In genomic region chr12:49161092-49161795, GRCh38 we compare ENCODE assay signal across 23 cellular contexts. TPM values are rescaled to one million over a fixed set of nuclear protein-coding genes. Genes with fewer than 3 reads are reported as not detected.
DNase-seq lines count a peak whose midpoint lies in the region; ATAC-seq, FAIRE-seq and TF ChIP-seq lines count a peak whose summit lies in the region.
"Had no signal": no experiment of that assay in that cellular context is flagged by ENCODE, and none has a peak within 500 bp of the region (broad histone marks: within the 10 kb centered on the region; RNA-seq: fewer than 3 reads in every experiment).

No MANE protein-coding gene starts in this region.

- peaks cover 20 to 26% (median 24%) of the 10 kb centered on the region in 3 donors for H3K4me1 Mint-ChIP-seq in IgD-negative memory B cell
- H3K4me1 Mint-ChIP-seq in H9 = peaks cover 1 to 6% of the 10 kb centered on the region in 2 experiments; a peak in 3 of 4 replicates

- FAIRE-seq in K562 (lab: Jason Lieb, UNC) = no peak
- FAIRE-seq: RCC 7860, TTC549 had no signal

- H3K36me3 ChIP-seq in OCI-LY1 (ENCODE audit: insufficient read depth, low read length) = no peaks in the 10 kb centered on the region
- no peaks in the 10 kb centered on the region for H3K36me3 ChIP-seq in K562 (ENCODE audit: control insufficient read depth, insufficient read depth, low read length)
- H3K36me3 ChIP-seq: gastrocnemius medialis, uterus had no signal

- no peaks in the 10 kb centered on the region for H3K9me2 ChIP-seq in OCI-LY1 (ENCODE audit: low read depth, low read length)

- no peak overlapping the region for H3K18ac ChIP-seq in H9 (ENCODE audit: insufficient read length, low read depth, low read length)

- no peak overlapping the region for H3K4ac ChIP-seq in H9 (ENCODE audit: low read depth, low read length)

- no peak overlapping the region for H4K8ac ChIP-seq in H9 (replicated peaks; ENCODE audit: insufficient read length, low read depth, low read length)

- peak overlapping the region; percentile 72 to 77 (median 76) for H3K27ac Mint-ChIP-seq in IgD-negative memory B cell
- no peak overlapping the region for H3K27ac Mint-ChIP-seq in H9

- BruUV-seq in K562 (replicated peaks; lab: Mats Ljungman, UMichigan) = TSS peak; percentile 96

- no peak overlapping the region for H2AK5ac ChIP-seq in H9 (ENCODE audit: insufficient read length, low read length)

- H3K9me3 ChIP-seq in OCI-LY1 (ENCODE audit: low read length) = no peaks in the 10 kb centered on the region
- H3K9me3 ChIP-seq in K562 (replicated peaks; ENCODE audit: control insufficient read depth, insufficient read depth, low read depth, low read length) = no peaks in the 10 kb centered on the region
- no peaks in the 10 kb centered on the region for H3K9me3 ChIP-seq in H9 (ENCODE audit: control insufficient read depth, low read depth, low read length)
- H3K9me3 ChIP-seq: gastrocnemius medialis, psoas muscle, uterus had no signal

- H3K9me1 ChIP-seq in K562 (ENCODE audit: control insufficient read depth, insufficient read depth, low read length) = no peaks in the 10 kb centered on the region

- H3K36me3 Mint-ChIP-seq in IgD-negative memory B cell (peaks cover 2% of the 10 kb centered on the region), H9 (ENCODE audit: insufficient read depth in 1 of 3, low read depth in 3 of 3) (no peaks in the 10 kb centered on the region)

- intact Hi-C loops in K562 (cut with micrococcal nuclease) = loop anchor here (2.0 kb wide), 1 partner anchor 28 kb away; the partner anchor contains the start of gene TUBA1A

- POLR2A ChIA-PET in K562 (lab: Yijun Ruan, JAX) = interaction anchor here (1.5 to 2.7 kb wide), 2 partner anchors 17 to 30 kb away, joined by 3 to 17 read pairs; partner anchors contain the start of gene TUBA1B

- no peak overlapping the region for H2BK15ac ChIP-seq in H9 (ENCODE audit: low read depth, low read length)

- TF ChIP-seq RAD21 in K562 (CRISPR knock-in tag; conservative IDR thresholded peaks at IDR 0.05 in 1 of 2, IDR thresholded peaks at IDR 0.05 in 1 of 2) = no peak

- H3F3A ChIP-seq in OCI-LY1 (ENCODE audit: insufficient read depth, low read length) = peaks cover 8% of the 10 kb centered on the region; the same call in 1 of the 2 replicates

- H3K4me2 ChIP-seq in OCI-LY1 (ENCODE audit: low read length) (peak overlapping the region; percentile 43), K562 (ENCODE audit: insufficient read depth, low read length) (no peak overlapping the region), H9 (ENCODE audit: insufficient read depth, insufficient read length, low read length) (no peak overlapping the region)
- H3K4me2 ChIP-seq: KMS-11 had no signal

- H2BK12ac ChIP-seq in H9 (ENCODE audit: insufficient read length, low read depth, low read length) = no peak overlapping the region

- ATAC-seq in K562 (no peak; the same call in 2 of the 3 replicates), GM18909 (IDR thresholded peaks at IDR 0.05; ENCODE audit: poor library complexity, unreplicated experiment) (no peak)
- ATAC-seq: esophagus mucosa, gastrocnemius medialis, psoas muscle had no signal

- peak; percentile 76 to 83 for DNase-seq in AML-193 (lab: John Stamatoyannopoulos, UW)
- DNase-seq in K562 (ENCODE audit: extremely low read depth in 1 of 4, low spot score in 3 of 4) = peak in 1 of 4 experiments; percentile 7
- DNase-seq in H9 = no peak
- no peak for DNase-seq in HT-29 (ENCODE audit: low spot score)
- DNase-seq in NCI-H510A treated with DMSO at 0.1 percent for 48 hours (lab: John Stamatoyannopoulos, UW) = no peak
- DNase-seq: 8988T; activated CD4-positive, alpha-beta T cell treated with anti-CD3 and anti-CD28 coated beads, Interleukin-2, amount 50 U/mL, for 1 hour; central memory CD4-positive, alpha-beta T cell; gastrocnemius medialis; midbrain; NCI-H524 treated with DMSO at 0.1 percent for 48 hours; psoas muscle; stimulated activated CD4-positive, alpha-beta T cell treated with anti-CD3 and anti-CD28 coated beads, Interleukin-4, amount 100 ng/mL, for 24 hours; SW 1271; uterus had no signal

- WGBS in K562 (ENCODE audit: insufficient coverage, low coverage, missing lambda C conversion rate) = 27% methylated on average over 6 of the region's 6 CpGs
- no CpG with 5 or more reads among the region's 6 CpGs for WGBS in H9 (ENCODE audit: extremely low coverage, insufficient read length, low lambda C conversion rate)

- no peaks in the 10 kb centered on the region for H3K27me3 Mint-ChIP-seq in IgD-negative memory B cell
- no peaks in the 10 kb centered on the region; the same call in 1 of the 2 replicates for H3K27me3 Mint-ChIP-seq in H9 (ENCODE audit: low read depth)

- peak overlapping the region; percentile 36 for H3K4me3 ChIP-seq in OCI-LY1 (ENCODE audit: low read depth, low read length, poor library complexity, severe bottlenecking)
- H3K4me3 ChIP-seq in K562 = no peak overlapping the region
- H3K4me3 ChIP-seq: gastrocnemius medialis, psoas muscle, skin epidermis, uterus had no signal

- no peak overlapping the region for H2BK5ac ChIP-seq in H9 (ENCODE audit: insufficient read length, low read length)

- H3K79me1 ChIP-seq in H9 (ENCODE audit: insufficient read depth, low read depth, low read length, poor library complexity, severe bottlenecking) = no peaks in the 10 kb centered on the region

- TF ChIP-seq CTCF in OCI-LY1 (IDR thresholded peaks at IDR 0.05; ENCODE audit: low read length) = no peak
- TF ChIP-seq CTCF in K562 (IDR thresholded peaks at IDR 0.05 in 2 of 3, conservative IDR thresholded peaks at IDR 0.05 in 1 of 3; ENCODE audit: insufficient read depth in 2 of 3, low read depth in 1 of 3, low read length in 3 of 3) = no peak
- no peak for TF ChIP-seq CTCF in H9 (conservative IDR thresholded peaks at IDR 0.05)

- no peaks in the 10 kb centered on the region for H3K23me2 ChIP-seq in H9 (ENCODE audit: insufficient read length, low read depth, low read length, poor library complexity, severe bottlenecking)

- TF ChIP-seq EP300 in K562 (IDR thresholded peaks at IDR 0.05; ENCODE audit: low read length) = no peak

- CTCF ChIA-PET in K562 (lab: Yijun Ruan, JAX; ENCODE audit: low intra/inter-chr PET ratio) = no interaction called here

- no peak overlapping the region for H3K14ac ChIP-seq in H9 (ENCODE audit: insufficient read depth, low read length)

- H3K4me1 ChIP-seq in OCI-LY1 (ENCODE audit: insufficient read depth, low read length, severe bottlenecking) (peaks cover 55% of the 10 kb centered on the region), K562 (replicated peaks in 1 of 2; ENCODE audit: control insufficient read depth in 2 of 2, insufficient read depth in 2 of 2, low read length in 2 of 2) (peaks cover 5 to 6% of the 10 kb centered on the region in 2 experiments; a peak in 3 of 5 replicates), H9 (ENCODE audit: insufficient read depth, low read length) (no peaks in the 10 kb centered on the region; the same call in 1 of the 2 replicates)
- H3K4me1 ChIP-seq: psoas muscle, uterus had no signal

- H3K23ac ChIP-seq in H9 (ENCODE audit: insufficient read length, low read depth, low read length) = no peak overlapping the region

- no peak overlapping the region for H2AFZ ChIP-seq in OCI-LY1 (ENCODE audit: low read length)
- H2AFZ ChIP-seq in K562 (ENCODE audit: low read depth, low read length) = no peak overlapping the region
- H2AFZ ChIP-seq in H9 (ENCODE audit: low read length) = no peak overlapping the region

- no peak overlapping the region for H4K5ac ChIP-seq in H9 (ENCODE audit: insufficient read length, low read depth, low read length)

- peak overlapping the region; percentile 25; the same call in 1 of the 2 replicates for H3K9ac ChIP-seq in OCI-LY1 (ENCODE audit: low read length)
- H3K9ac ChIP-seq in K562 (ENCODE audit: insufficient read depth in 1 of 2, low read depth in 2 of 2, low read length in 2 of 2) = no peak overlapping the region; a peak in 1 of 4 replicates
- no peak overlapping the region for H3K9ac ChIP-seq in H9 (ENCODE audit: extremely low read depth, insufficient read length, low read length)
- H3K9ac ChIP-seq: KMS-11 had no signal

- H4K20me1 ChIP-seq in OCI-LY1 (ENCODE audit: insufficient read depth, low read length) = no peaks in the 10 kb centered on the region
- no peaks in the 10 kb centered on the region for H4K20me1 ChIP-seq in K562 (replicated peaks; ENCODE audit: control insufficient read depth, insufficient read depth, low read length)
- H4K20me1 ChIP-seq in H9 (ENCODE audit: control insufficient read depth, insufficient read depth, insufficient read length) = no peaks in the 10 kb centered on the region

- no peaks in the 10 kb centered on the region for H3K79me2 ChIP-seq in OCI-LY1 (ENCODE audit: insufficient read depth, low read length)
- no peaks in the 10 kb centered on the region for H3K79me2 ChIP-seq in K562 (ENCODE audit: control insufficient read depth, insufficient read depth, low read length)
- no peaks in the 10 kb centered on the region for H3K79me2 ChIP-seq in H9 (ENCODE audit: insufficient read depth, low read length)

- peak overlapping the region; percentile 99 for H3K27ac ChIP-seq in OCI-LY1 (ENCODE audit: low read depth, low read length, poor library complexity, severe bottlenecking)
- H3K27ac ChIP-seq in K562 (ENCODE audit: extremely low read depth, low read depth, low read length) = no peak overlapping the region
- no peak overlapping the region for H3K27ac ChIP-seq in H9 (ENCODE audit: insufficient read length, low read depth, low read length)
- H3K27ac ChIP-seq: gastrocnemius medialis, KMS-11, psoas muscle, skin epidermis, uterus had no signal

- no peak overlapping the region for H2BK120ac ChIP-seq in H9 (ENCODE audit: low read depth, low read length, poor library complexity, severe bottlenecking)

- H3K9me3 Mint-ChIP-seq in IgD-negative memory B cell (no peaks in the 10 kb centered on the region), H9 (no peaks in the 10 kb centered on the region; a peak in 1 of 5 replicates)

- no peak overlapping the region for H3K56ac ChIP-seq in H9 (ENCODE audit: insufficient read length, low read depth, low read length)

- in situ Hi-C loops in K562 (cut with MboI) = no loop called here

- no peak overlapping the region for H4K91ac ChIP-seq in H9 (ENCODE audit: insufficient read length, low read depth, low read length)

- peak; percentile 88 for TF ChIP-seq POLR2A in K562 (conservative IDR thresholded peaks at IDR 0.05)

- no peak overlapping the region for H2BK20ac ChIP-seq in H9 (ENCODE audit: low read depth, low read length, poor library complexity, severe bottlenecking)

- H3K4me3 Mint-ChIP-seq in IgD-negative memory B cell (peak overlapping the region; percentile 65 to 87 (median 77)), H9 (no peak overlapping the region)

- no peaks in the 10 kb centered on the region for H3K27me3 ChIP-seq in OCI-LY1 (ENCODE audit: insufficient read depth, low read length)
- no peaks in the 10 kb centered on the region for H3K27me3 ChIP-seq in K562 (ENCODE audit: control insufficient read depth in 2 of 2, insufficient read depth in 2 of 2, low read length in 2 of 2)
- no peaks in the 10 kb centered on the region for H3K27me3 ChIP-seq in H9 (ENCODE audit: insufficient read depth, low read length)
- H3K27me3 ChIP-seq: gastrocnemius medialis, uterus had no signal

- no peak overlapping the region for H3T11ph ChIP-seq in H9 (ENCODE audit: low read length)

RNA-seq across cellular contexts. Expression of gene TUBA1A, which starts 27.6 kb away (rescaled TPM):
- polyA plus RNA-seq in IgD-negative memory B cell (286 TPM), K562 (2011; rRNA removed) (45.1 and 161 TPM in 2 replicates), K562 (2014; fragmentation: Illumina TruSeq; extraction: Trizol) (16.3 and 18.8 TPM in 2 replicates), K562 (2014; fragmentation: Nextera tagmentation; extraction: Ambion mirVana) (10 to 100 TPM; 23.7 to 24.2 TPM), K562 (2014; rRNA removed) (11.7 and 13.9 TPM in 2 replicates)
- total RNA-seq in K562 (2011; cell fraction: chromatin; rRNA removed; ENCODE audit: low replicate concordance) = 9.3 and 22.8 TPM in 2 replicates
- total RNA-seq in K562 (2011; cell fraction: nucleolus; rRNA removed) = 15.7 and 17.7 TPM in 2 replicates
- 10.5 and 14.7 TPM in 2 replicates for total RNA-seq in K562 (2011; cell fraction: nucleoplasm; rRNA removed)
- total RNA-seq in K562 (2014; rRNA removed) (9.6 and 10.2 TPM in 2 replicates), K562 (2014; rRNA removed; fragmentation: Illumina TruSeq; extraction: Trizol) (7.1 and 7.4 TPM in 2 replicates), K562 (2015; rRNA removed; fragmentation: Illumina TruSeq; extraction: Trizol) (11.5 and 11.9 TPM in 2 replicates), K562 (2021) (7.7 and 8.6 TPM in 2 replicates), H9 (2021) (148 and 149 TPM in 2 replicates)
- 70.9 and 239 TPM in 2 replicates for polyA plus RNA-seq in K562 (2011; cell fraction: cytosol; rRNA removed)
- polyA plus RNA-seq in K562 (2011; cell fraction: nucleus; rRNA removed) = 21.0 and 76.7 TPM in 2 replicates
- 27.7 and 59.0 TPM in 2 replicates for polyA plus RNA-seq in K562 (2012)
- polyA minus RNA-seq in K562 (2011; rRNA and poly(A)+ RNA removed) = 35.5 and 78.6 TPM in 2 replicates
- 12.4 and 33.4 TPM in 2 replicates for polyA minus RNA-seq in K562 (2011; cell fraction: cytosol; rRNA and poly(A)+ RNA removed)
- polyA minus RNA-seq in K562 (2011; cell fraction: nucleus; rRNA and poly(A)+ RNA removed) = 6.2 and 22.2 TPM in 2 replicates
- 6.1 and 7.3 TPM in 2 replicates for total RNA-seq in HT-29 (2014; rRNA removed; shearing (Covaris generic))

RNA-seq across cellular contexts. Expression of gene TUBA1B, which starts 30.0 kb away (rescaled TPM):
- polyA plus RNA-seq in IgD-negative memory B cell (396 TPM), K562 (2011; rRNA removed) (4,368 and 5,240 TPM in 2 replicates), K562 (2014; fragmentation: Illumina TruSeq; extraction: Trizol) (4,050 and 4,598 TPM in 2 replicates), K562 (2014; fragmentation: Nextera tagmentation; extraction: Ambion mirVana) (1,000 to 10,000 TPM; 2,987 to 4,624 TPM), K562 (2014; rRNA removed) (2,628 and 3,157 TPM in 2 replicates)
- total RNA-seq in K562 (2011; cell fraction: chromatin; rRNA removed; ENCODE audit: low replicate concordance) = 273 and 624 TPM in 2 replicates
- 655 and 684 TPM in 2 replicates for total RNA-seq in K562 (2011; cell fraction: nucleolus; rRNA removed)
- 570 and 687 TPM in 2 replicates for total RNA-seq in K562 (2011; cell fraction: nucleoplasm; rRNA removed)
- total RNA-seq in K562 (2014; rRNA removed) (2,537 and 3,283 TPM in 2 replicates), K562 (2014; rRNA removed; fragmentation: Illumina TruSeq; extraction: Trizol) (1,855 and 2,189 TPM in 2 replicates), K562 (2015; rRNA removed; fragmentation: Illumina TruSeq; extraction: Trizol) (2,518 and 2,541 TPM in 2 replicates), K562 (2021) (2,355 and 2,486 TPM in 2 replicates), H9 (2021) (2,063 and 2,102 TPM in 2 replicates)
- polyA plus RNA-seq in K562 (2011; cell fraction: cytosol; rRNA removed) = 7,988 and 8,273 TPM in 2 replicates
- polyA plus RNA-seq in K562 (2011; cell fraction: nucleus; rRNA removed) = 1,151 and 1,577 TPM in 2 replicates
- 2,363 and 2,763 TPM in 2 replicates for polyA plus RNA-seq in K562 (2012)
- polyA minus RNA-seq in K562 (2011; rRNA and poly(A)+ RNA removed) = 3,490 and 4,253 TPM in 2 replicates
- 1,607 and 1,713 TPM in 2 replicates for polyA minus RNA-seq in K562 (2011; cell fraction: cytosol; rRNA and poly(A)+ RNA removed)
- polyA minus RNA-seq in K562 (2011; cell fraction: nucleus; rRNA and poly(A)+ RNA removed) = 401 and 714 TPM in 2 replicates
- 2,713 and 2,908 TPM in 2 replicates for total RNA-seq in HT-29 (2014; rRNA removed; shearing (Covaris generic))

RNA-seq across cellular contexts. Expression of gene LMBR1L, which starts 50.6 kb away (rescaled TPM):
- polyA plus RNA-seq in IgD-negative memory B cell (37.3 TPM), K562 (2011; rRNA removed) (57.0 and 99.6 TPM in 2 replicates), K562 (2014; fragmentation: Illumina TruSeq; extraction: Trizol) (45.4 and 54.3 TPM in 2 replicates), K562 (2014; fragmentation: Nextera tagmentation; extraction: Ambion mirVana) (1 to 10 TPM; 2.5 to 5.3 TPM), K562 (2014; rRNA removed) (31.1 and 40.4 TPM in 2 replicates)
- 216 and 486 TPM in 2 replicates for total RNA-seq in K562 (2011; cell fraction: chromatin; rRNA removed; ENCODE audit: low replicate concordance)
- total RNA-seq in K562 (2011; cell fraction: nucleolus; rRNA removed) = 269 and 303 TPM in 2 replicates
- 288 and 295 TPM in 2 replicates for total RNA-seq in K562 (2011; cell fraction: nucleoplasm; rRNA removed)
- total RNA-seq in K562 (2014; rRNA removed) (31.6 and 32.1 TPM in 2 replicates), K562 (2014; rRNA removed; fragmentation: Illumina TruSeq; extraction: Trizol) (25.7 and 26.3 TPM in 2 replicates), K562 (2015; rRNA removed; fragmentation: Illumina TruSeq; extraction: Trizol) (26.9 and 27.8 TPM in 2 replicates), K562 (2021) (49.5 and 52.8 TPM in 2 replicates), H9 (2021) (50.4 and 55.1 TPM in 2 replicates)
- 46.3 and 55.0 TPM in 2 replicates for polyA plus RNA-seq in K562 (2011; cell fraction: cytosol; rRNA removed)
- 401 and 500 TPM in 2 replicates for polyA plus RNA-seq in K562 (2011; cell fraction: nucleus; rRNA removed)
- 40.7 and 72.9 TPM in 2 replicates for polyA plus RNA-seq in K562 (2012)
- polyA minus RNA-seq in K562 (2011; rRNA and poly(A)+ RNA removed) = 53.8 and 60.1 TPM in 2 replicates
- 26.1 and 27.5 TPM in 2 replicates for polyA minus RNA-seq in K562 (2011; cell fraction: cytosol; rRNA and poly(A)+ RNA removed)
- 89.8 and 168 TPM in 2 replicates for polyA minus RNA-seq in K562 (2011; cell fraction: nucleus; rRNA and poly(A)+ RNA removed)
- total RNA-seq in HT-29 (2014; rRNA removed; shearing (Covaris generic)) = 16.1 and 24.6 TPM in 2 replicates

Comparison
In these comparisons a context has a peak if more than half of its experiments do, and no peak if none do; other contexts are left out.
1. DNase-seq: peak in AML-193 (2 of 2); none in H9 (single experiment), HT-29 (single experiment) and NCI-H510A treated with DMSO at 0.1 percent for 48 hours (single experiment).
2. H3K27ac Mint-ChIP-seq: peak in IgD-negative memory B cell (3 of 3); none in H9 (0 of 3).
3. H3K4me3 Mint-ChIP-seq: peak in IgD-negative memory B cell (4 of 4); none in H9 (0 of 2).